Comparison of ENCODE assay signal across 9 cellular contexts in genomic region chr10:73810358-73810734, GRCh38. TPM values are rescaled to one million over a fixed set of nuclear protein-coding genes. Genes with fewer than 3 reads are reported as not detected.
DNase-seq lines count a peak whose midpoint lies in the region; ATAC-seq, FAIRE-seq and TF ChIP-seq lines count a peak whose summit lies in the region.
"Had no signal": no experiment of that assay in that cellular context is flagged by ENCODE, and none has a peak within 500 bp of the region (broad histone marks: within the 10 kb centered on the region; RNA-seq: fewer than 3 reads in every experiment).

No MANE protein-coding gene starts in this region.

- POLR2A ChIA-PET in K562 (lab: Yijun Ruan, JAX) = interaction anchor here (0.7 to 3.0 kb wide), 7 partner anchors 9 to 68 kb away, joined by 3 to 50 read pairs (median 4); partner anchors contain the start of gene CHCHD1

- in situ Hi-C loops in K562 (cut with MboI) = no loop called here

- no peak for FAIRE-seq in K562 (lab: Jason Lieb, UNC)

- CTCF ChIA-PET in K562 (lab: Yijun Ruan, JAX; ENCODE audit: low intra/inter-chr PET ratio) = no interaction called here

- H3K27ac ChIP-seq in left ventricle myocardium inferior (replicated peaks) (peak overlapping the region; percentile 96), K562 (ENCODE audit: extremely low read depth, low read depth, low read length) (peak overlapping the region; percentile 85; the same call in 1 of the 3 replicates), mesendoderm (ENCODE audit: low read depth, low read length) (no peak overlapping the region)

- H2BK5ac ChIP-seq in mesendoderm (ENCODE audit: low read length) = no peak overlapping the region

- no peak overlapping the region for H4K5ac ChIP-seq in mesendoderm (ENCODE audit: low read length)

- no peak overlapping the region for H4K8ac ChIP-seq in mesendoderm (ENCODE audit: low read depth, low read length)

- H3K79me1 ChIP-seq in mesendoderm (ENCODE audit: low read length) = no peaks in the 10 kb centered on the region

- H3K4me1 ChIP-seq in left ventricle myocardium inferior (peaks cover 33% of the 10 kb centered on the region), K562 (replicated peaks in 1 of 2; ENCODE audit: control insufficient read depth in 2 of 2, insufficient read depth in 2 of 2, low read length in 2 of 2) (peaks cover 24 to 48% of the 10 kb centered on the region in 2 experiments), mesendoderm (ENCODE audit: control insufficient read depth, low read depth, low read length) (peaks cover 3% of the 10 kb centered on the region)

- intact Hi-C loops in left ventricle myocardium inferior (cut with micrococcal nuclease) = no loop called here
- intact Hi-C loops in left cardiac atrium (cut with DNase I) = no loop called here
- intact Hi-C loops in K562 (cut with micrococcal nuclease) = loop anchor here (2.0 kb wide), 2 partner anchors 24 to 68 kb away; no protein-coding TSS in a partner anchor

- H3K4me2 ChIP-seq in K562 (ENCODE audit: insufficient read depth, low read length) (peak overlapping the region; percentile 80), mesendoderm (ENCODE audit: low read length) (peak overlapping the region; percentile 33)

- H3K9me3 ChIP-seq in left ventricle myocardium inferior (replicated peaks) (no peaks in the 10 kb centered on the region), K562 (replicated peaks; ENCODE audit: control insufficient read depth, insufficient read depth, low read depth, low read length) (no peaks in the 10 kb centered on the region)

- H3K23ac ChIP-seq in mesendoderm (ENCODE audit: low read length) = no peak overlapping the region

- peak overlapping the region; percentile 94; the same call in 1 of the 2 replicates for H2AFZ ChIP-seq in K562 (ENCODE audit: low read depth, low read length)

- H4K20me1 ChIP-seq in K562 (replicated peaks; ENCODE audit: control insufficient read depth, insufficient read depth, low read length) = 0 out of 2 replicates have a peak, but pooled peaks cover 5% of the 10 kb centered on the region

- H2BK120ac ChIP-seq in mesendoderm (ENCODE audit: low read depth, low read length) = no peak overlapping the region

- TF ChIP-seq CTCF in left ventricle myocardium inferior (IDR thresholded peaks at IDR 0.05; ENCODE audit: borderline replicate concordance) (no peak), K562 (IDR thresholded peaks at IDR 0.05 in 2 of 3, conservative IDR thresholded peaks at IDR 0.05 in 1 of 3; ENCODE audit: insufficient read depth in 2 of 3, low read depth in 1 of 3, low read length in 3 of 3) (no peak)

- no TSS peak for BruUV-seq in K562 (replicated peaks; lab: Mats Ljungman, UMichigan)

- H3K79me2 ChIP-seq in K562 (ENCODE audit: control insufficient read depth, insufficient read depth, low read length) (peaks cover 13% of the 10 kb centered on the region), mesendoderm (ENCODE audit: control insufficient read depth, insufficient read depth, low read length) (no peaks in the 10 kb centered on the region)

- TF ChIP-seq RAD21 in K562 (CRISPR knock-in tag; conservative IDR thresholded peaks at IDR 0.05 in 1 of 2, IDR thresholded peaks at IDR 0.05 in 1 of 2) = no peak

- H2AK5ac ChIP-seq in mesendoderm (ENCODE audit: low read length) = no peak overlapping the region

- no peak overlapping the region for H3K4ac ChIP-seq in mesendoderm (ENCODE audit: low read depth, low read length)

- TF ChIP-seq EP300 in K562 (IDR thresholded peaks at IDR 0.05; ENCODE audit: low read length) = no peak

- H3K9ac ChIP-seq in K562 (ENCODE audit: insufficient read depth in 1 of 2, low read depth in 2 of 2, low read length in 2 of 2) = peak overlapping the region; percentile 82 to 99; a peak in 3 of 4 replicates
- peak overlapping the region; percentile 87 for H3K9ac ChIP-seq in mesendoderm (ENCODE audit: low read length)

- H2BK15ac ChIP-seq in mesendoderm (replicated peaks; ENCODE audit: low read depth) = no peak overlapping the region

- 39% methylated on average over 7 of the region's 7 CpGs for WGBS in K562 (ENCODE audit: insufficient coverage, low coverage, missing lambda C conversion rate)
- no CpG with 5 or more reads among the region's 7 CpGs for WGBS in mesendoderm (ENCODE audit: extremely low coverage, insufficient coverage, low lambda C conversion rate)

- peak overlapping the region; percentile 96 for H3K4me3 ChIP-seq in left ventricle myocardium inferior
- H3K4me3 ChIP-seq in K562 = peak overlapping the region; percentile 85
- no peak overlapping the region for H3K4me3 ChIP-seq in mesendoderm (ENCODE audit: low read length)

- no peak for TF ChIP-seq POLR2A in K562 (conservative IDR thresholded peaks at IDR 0.05)

- ATAC-seq in left cardiac atrium (no peak), K562 (no peak), HG02759 (IDR thresholded peaks at IDR 0.05; ENCODE audit: unreplicated experiment) (no peak), GM19463 (IDR thresholded peaks at IDR 0.05; ENCODE audit: unreplicated experiment) (no peak), GM21737 (IDR thresholded peaks at IDR 0.05; ENCODE audit: unreplicated experiment) (no peak)

- no peaks in the 10 kb centered on the region for H3K27me3 ChIP-seq in left ventricle myocardium inferior (ENCODE audit: low read depth)
- no peaks in the 10 kb centered on the region for H3K27me3 ChIP-seq in K562 (ENCODE audit: control insufficient read depth in 2 of 2, insufficient read depth in 2 of 2, low read length in 2 of 2)
- H3K27me3 ChIP-seq in mesendoderm (ENCODE audit: insufficient read depth, low read length, poor library complexity) = no peaks in the 10 kb centered on the region

- H3K9me1 ChIP-seq in K562 (ENCODE audit: control insufficient read depth, insufficient read depth, low read length) = no peaks in the 10 kb centered on the region

- H3K36me3 ChIP-seq in left ventricle myocardium inferior (peaks cover 45% of the 10 kb centered on the region), K562 (ENCODE audit: control insufficient read depth, insufficient read depth, low read length) (peaks cover 58% of the 10 kb centered on the region), mesendoderm (ENCODE audit: control insufficient read depth, insufficient read depth, low read length) (peaks cover 2% of the 10 kb centered on the region)

- DNase-seq in left ventricle myocardium inferior = no peak
- DNase-seq in left cardiac atrium = no peak
- DNase-seq in K562 (ENCODE audit: extremely low read depth in 1 of 4, low spot score in 3 of 4) = no peak
- DNase-seq in mesendoderm = no peak
- DNase-seq in AG08395 (ENCODE audit: low spot score) = no peak
- DNase-seq: GDM1 had no signal

- H3K56ac ChIP-seq in mesendoderm (ENCODE audit: low read length) = peak overlapping the region; percentile 91

- no peak overlapping the region for H3K18ac ChIP-seq in mesendoderm (ENCODE audit: low read length)

RNA-seq across cellular contexts. Expression of gene NDST2, which starts 1.1 kb away (rescaled TPM):
- total RNA-seq in left ventricle myocardium inferior (11.2 TPM), left cardiac atrium (10 to 100 TPM; 14.1 to 20.2 TPM), K562 (2014; rRNA removed) (27.2 and 32.1 TPM in 2 replicates), K562 (2014; rRNA removed; fragmentation: Illumina TruSeq; extraction: Trizol) (12.5 and 14.7 TPM in 2 replicates), K562 (2015; rRNA removed; fragmentation: Illumina TruSeq; extraction: Trizol) (18.2 and 19.6 TPM in 2 replicates), K562 (2021) (33.9 and 35.7 TPM in 2 replicates)
- total RNA-seq in K562 (2011; cell fraction: chromatin; rRNA removed; ENCODE audit: low replicate concordance) = 130 and 235 TPM in 2 replicates
- total RNA-seq in K562 (2011; cell fraction: nucleolus; rRNA removed) = 102 and 121 TPM in 2 replicates
- 108 and 109 TPM in 2 replicates for total RNA-seq in K562 (2011; cell fraction: nucleoplasm; rRNA removed)
- polyA plus RNA-seq in K562 (2011; rRNA removed) (23.8 and 31.6 TPM in 2 replicates), K562 (2014; fragmentation: Illumina TruSeq; extraction: Trizol) (22.6 TPM in 2 replicates), K562 (2014; fragmentation: Nextera tagmentation; extraction: Ambion mirVana) (1 to 10 TPM; 4.7 to 6.3 TPM), K562 (2014; rRNA removed) (30.5 and 31.4 TPM in 2 replicates)
- 23.7 and 30.6 TPM in 2 replicates for polyA plus RNA-seq in K562 (2011; cell fraction: cytosol; rRNA removed)
- 99.8 and 108 TPM in 2 replicates for polyA plus RNA-seq in K562 (2011; cell fraction: nucleus; rRNA removed)
- polyA plus RNA-seq in K562 (2012) = 42.1 and 123 TPM in 2 replicates
- polyA minus RNA-seq in K562 (2011; rRNA and poly(A)+ RNA removed) = 22.0 and 23.5 TPM in 2 replicates
- 12.5 and 14.2 TPM in 2 replicates for polyA minus RNA-seq in K562 (2011; cell fraction: cytosol; rRNA and poly(A)+ RNA removed)
- 44.3 and 53.9 TPM in 2 replicates for polyA minus RNA-seq in K562 (2011; cell fraction: nucleus; rRNA and poly(A)+ RNA removed)
- 7.4 TPM for polyA plus RNA-seq in mesendoderm (2013, experiment 1 of 2)
- 8.0 TPM for polyA plus RNA-seq in mesendoderm (2013, experiment 2 of 2)

RNA-seq across cellular contexts. Expression of gene ZSWIM8, which starts 24.9 kb away (rescaled TPM):
- total RNA-seq in left ventricle myocardium inferior = 46.2 TPM
- 10 to 100 TPM; 50.7 to 61.6 TPM for total RNA-seq in left cardiac atrium
- total RNA-seq in K562 (2011; cell fraction: chromatin; rRNA removed; ENCODE audit: low replicate concordance) = 202 and 543 TPM in 2 replicates
- 249 and 295 TPM in 2 replicates for total RNA-seq in K562 (2011; cell fraction: nucleolus; rRNA removed)
- total RNA-seq in K562 (2011; cell fraction: nucleoplasm; rRNA removed) = 177 and 202 TPM in 2 replicates
- 21.9 and 34.2 TPM in 2 replicates for total RNA-seq in K562 (2014; rRNA removed)
- total RNA-seq in K562 (2014; rRNA removed; fragmentation: Illumina TruSeq; extraction: Trizol) = 14.9 and 15.0 TPM in 2 replicates
- 26.7 and 30.0 TPM in 2 replicates for total RNA-seq in K562 (2015; rRNA removed; fragmentation: Illumina TruSeq; extraction: Trizol)
- 43.4 and 45.6 TPM in 2 replicates for total RNA-seq in K562 (2021)
- 35.1 and 76.4 TPM in 2 replicates for polyA plus RNA-seq in K562 (2011; rRNA removed)
- polyA plus RNA-seq in K562 (2011; cell fraction: cytosol; rRNA removed) = 51.3 and 87.4 TPM in 2 replicates
- polyA plus RNA-seq in K562 (2011; cell fraction: nucleus; rRNA removed) = 367 and 476 TPM in 2 replicates
- 41.4 and 84.7 TPM in 2 replicates for polyA plus RNA-seq in K562 (2012)
- 40.7 and 51.3 TPM in 2 replicates for polyA plus RNA-seq in K562 (2014; fragmentation: Illumina TruSeq; extraction: Trizol)
- 1 to 10 TPM; 5.6 to 6.2 TPM for polyA plus RNA-seq in K562 (2014; fragmentation: Nextera tagmentation; extraction: Ambion mirVana)
- polyA plus RNA-seq in K562 (2014; rRNA removed) = 38.4 and 47.8 TPM in 2 replicates
- 34.3 and 47.0 TPM in 2 replicates for polyA minus RNA-seq in K562 (2011; rRNA and poly(A)+ RNA removed)
- polyA minus RNA-seq in K562 (2011; cell fraction: cytosol; rRNA and poly(A)+ RNA removed) = 38.9 and 42.1 TPM in 2 replicates
- 56.4 and 72.0 TPM in 2 replicates for polyA minus RNA-seq in K562 (2011; cell fraction: nucleus; rRNA and poly(A)+ RNA removed)
- polyA plus RNA-seq in mesendoderm (2013, experiment 1 of 2) = 20.4 TPM
- polyA plus RNA-seq in mesendoderm (2013, experiment 2 of 2) = 22.1 TPM

RNA-seq across cellular contexts. Expression of gene CHCHD1, which starts 28.5 kb away (rescaled TPM):
- total RNA-seq in left ventricle myocardium inferior = 27.4 TPM
- total RNA-seq in left cardiac atrium = 10 to 100 TPM; 21.7 to 24.7 TPM
- total RNA-seq in K562 (2011; cell fraction: chromatin; rRNA removed; ENCODE audit: low replicate concordance) = 21.6 and 37.5 TPM in 2 replicates
- total RNA-seq in K562 (2011; cell fraction: nucleolus; rRNA removed) = 20.1 and 25.8 TPM in 2 replicates
- total RNA-seq in K562 (2011; cell fraction: nucleoplasm; rRNA removed) = 37.9 and 46.2 TPM in 2 replicates
- 82.9 and 130 TPM in 2 replicates for total RNA-seq in K562 (2014; rRNA removed)
- 68.2 and 79.6 TPM in 2 replicates for total RNA-seq in K562 (2014; rRNA removed; fragmentation: Illumina TruSeq; extraction: Trizol)
- 69.6 and 83.4 TPM in 2 replicates for total RNA-seq in K562 (2015; rRNA removed; fragmentation: Illumina TruSeq; extraction: Trizol)
- total RNA-seq in K562 (2021) = 52.9 and 54.9 TPM in 2 replicates
- polyA plus RNA-seq in K562 (2011; rRNA removed) = 84.9 and 110 TPM in 2 replicates
- 54.8 and 55.0 TPM in 2 replicates for polyA plus RNA-seq in K562 (2011; cell fraction: cytosol; rRNA removed)
- 33.4 and 48.1 TPM in 2 replicates for polyA plus RNA-seq in K562 (2011; cell fraction: nucleus; rRNA removed)
- 70.3 and 131 TPM in 2 replicates for polyA plus RNA-seq in K562 (2012)
- 59.5 and 75.0 TPM in 2 replicates for polyA plus RNA-seq in K562 (2014; fragmentation: Illumina TruSeq; extraction: Trizol)
- polyA plus RNA-seq in K562 (2014; fragmentation: Nextera tagmentation; extraction: Ambion mirVana) = 100 to 1,000 TPM in 1 of 2 experiments, 10 to 100 TPM in 1; 89.7 to 114 TPM
- 126 and 135 TPM in 2 replicates for polyA plus RNA-seq in K562 (2014; rRNA removed)
- 21.0 and 21.1 TPM in 2 replicates for polyA minus RNA-seq in K562 (2011; rRNA and poly(A)+ RNA removed)
- polyA minus RNA-seq in K562 (2011; cell fraction: cytosol; rRNA and poly(A)+ RNA removed) = 11.0 and 14.1 TPM in 2 replicates
- 11.0 and 27.2 TPM in 2 replicates for polyA minus RNA-seq in K562 (2011; cell fraction: nucleus; rRNA and poly(A)+ RNA removed)
- polyA plus RNA-seq in mesendoderm (2013, experiment 1 of 2) = 149 TPM
- polyA plus RNA-seq in mesendoderm (2013, experiment 2 of 2) = 149 TPM
